ENCODE assay signal across 8 cellular contexts in genomic region chr1:79285659-79286058, GRCh38.
"Had no signal": no experiment of that assay in that cellular context is flagged by ENCODE, and none has a peak within 500 bp of the region (broad histone marks: within the 10 kb centered on the region; RNA-seq: fewer than 3 reads in every experiment).

No MANE protein-coding gene starts in this region.

- FAIRE-seq: G401.6, GM12878, GM12891, GM12892, GM18507, GM19239 had no signal

- ATAC-seq: GM12878 had no signal

- DNase-seq: GDM1, GF-D8 had no signal

- H3K4me3 ChIP-seq: GM12878 had no signal
